In genomic region chr20:36102306-36102705, GRCh38 we compare ENCODE assay signal across 16 cellular contexts.
"Had no signal": no experiment of that assay in that cellular context is flagged by ENCODE, and none has a peak within 500 bp of the region (broad histone marks: within the 10 kb centered on the region; RNA-seq: fewer than 3 reads in every experiment).

No MANE protein-coding gene starts in this region.

- H3K4me3 Mint-ChIP-seq: activated B cell treated with CpG ODN at 0.5 μM for 24 hours; activated T-cell treated with anti-CD3 and anti-CD28 coated beads, Interleukin-2, amount 50 U/mL, for 72 hours; T-helper 2 cell treated with Interferon-gamma antibody and Interleukin-4, amounts not matched to agents 5 μg/mL and 100 μg/mL, for 36 hours had no signal

- H3K9me3 Mint-ChIP-seq: activated B cell treated with CpG ODN at 0.5 μM for 24 hours; activated naive CD4-positive, alpha-beta T cell treated with anti-CD3 and anti-CD28 coated beads, Interleukin-2, amount 50 U/mL, for 72 hours; activated T-cell treated with anti-CD3 and anti-CD28 coated beads, Interleukin-2, amount 50 U/mL, for 72 hours; T-helper 2 cell treated with Interferon-gamma antibody and Interleukin-4, amounts not matched to agents 5 μg/mL and 100 μg/mL, for 36 hours had no signal

- ATAC-seq: activated naive CD4-positive, alpha-beta T cell treated with anti-CD3 and anti-CD28 coated beads, Interleukin-2, amount 50 U/mL, for 72 hours; activated T-cell treated with anti-CD3 and anti-CD28 coated beads, Interleukin-2, amount 50 U/mL, for 72 hours had no signal

- H3K9me3 ChIP-seq: thoracic aorta had no signal

- H3K27ac ChIP-seq: thoracic aorta had no signal

- H3K27ac Mint-ChIP-seq: activated B cell treated with CpG ODN at 0.5 μM for 24 hours; activated naive CD4-positive, alpha-beta T cell treated with anti-CD3 and anti-CD28 coated beads, Interleukin-2, amount 50 U/mL, for 72 hours; activated T-cell treated with anti-CD3 and anti-CD28 coated beads, Interleukin-2, amount 50 U/mL, for 72 hours; T-helper 2 cell treated with Interferon-gamma antibody and Interleukin-4, amounts not matched to agents 5 μg/mL and 100 μg/mL, for 36 hours had no signal

- DNase-seq: activated B cell treated with CpG ODN at 0.5 μM for 24 hours; activated CD4-positive, alpha-beta T cell treated with anti-CD3 and anti-CD28 coated beads for 48 hours; activated CD8-positive, alpha-beta memory T cell treated with anti-CD3 and anti-CD28 coated beads, Interleukin-2, amount 50 U/mL, for 48 hours; activated gamma-delta T cell; activated T-cell treated with anti-CD3 and anti-CD28 coated beads, Interleukin-2, amount 50 U/mL, for 72 hours; central memory CD4-positive, alpha-beta T cell; cortex of kidney; effector CD8-positive, alpha-beta T cell; foreskin fibroblast; small intestine; stimulated activated CD4-positive, alpha-beta T cell treated with anti-CD3 and anti-CD28 coated beads, Interleukin-4, amount 100 ng/mL, for 4 hours; stimulated activated CD8-positive, alpha-beta memory T cell treated with anti-CD3 and anti-CD28 coated beads, Interleukin-4, amount 100 ng/mL, for 48 hours; stimulated activated naive CD4-positive, alpha-beta T cell treated with Interleukin-2 at 50 U/mL for 16 hours had no signal

- H3K36me3 Mint-ChIP-seq: activated naive CD4-positive, alpha-beta T cell treated with anti-CD3 and anti-CD28 coated beads, Interleukin-2, amount 50 U/mL, for 72 hours had no signal

- H3K4me3 ChIP-seq: thoracic aorta had no signal

- H3K36me3 ChIP-seq: thoracic aorta had no signal
